Comparison of ENCODE assay signal across 9 cellular contexts in genomic region chr19:5934779-5935472, GRCh38. TPM values are rescaled to one million over a fixed set of nuclear protein-coding genes. Genes with fewer than 3 reads are reported as not detected.
DNase-seq lines count a peak whose midpoint lies in the region; ATAC-seq and TF ChIP-seq lines count a peak whose summit lies in the region.
"Had no signal": no experiment of that assay in that cellular context is flagged by ENCODE, and none has a peak within 500 bp of the region (broad histone marks: within the 10 kb centered on the region; RNA-seq: fewer than 3 reads in every experiment).

No MANE protein-coding gene starts in this region.

- H3K27ac ChIP-seq in hepatocyte (peak overlapping the region; percentile 71), spleen (peak overlapping the region; percentile 5 to 70 (median 52))

- peak overlapping the region; percentile 46 for H3K4me2 ChIP-seq in hepatocyte

- H3K36me3 ChIP-seq in hepatocyte (replicated peaks; ENCODE audit: insufficient read depth, low read depth): no peaks in the 10 kb centered on the region
- peaks cover 0 to 100% (median 63%) of the 10 kb centered on the region in 6 donors for H3K36me3 ChIP-seq in spleen

- CTCF ChIA-PET in HEK293T (lab: Yijun Ruan, JAX): no interaction called here

- peaks cover 18% of the 10 kb centered on the region for H4K20me1 ChIP-seq in hepatocyte (ENCODE audit: insufficient read depth, poor library complexity, severe bottlenecking)

- no peak for TF ChIP-seq CTCF in hepatocyte (IDR thresholded peaks at IDR 0.05; ENCODE audit: poor library complexity)
- TF ChIP-seq CTCF in spleen (IDR thresholded peaks at IDR 0.05 in 8 of 11, conservative IDR thresholded peaks at IDR 0.05 in 3 of 11): no peak

- H3K79me2 ChIP-seq in hepatocyte: peaks cover 56% of the 10 kb centered on the region

- H3K4me1 ChIP-seq in hepatocyte (ENCODE audit: insufficient read depth) (peaks cover 25% of the 10 kb centered on the region), spleen (peaks cover 6 to 33% (median 17%) of the 10 kb centered on the region in 6 donors)

- H3K9me3 ChIP-seq in hepatocyte (ENCODE audit: low read depth) (no peaks in the 10 kb centered on the region), spleen (no peaks in the 10 kb centered on the region)

- H3K27me3 ChIP-seq in hepatocyte (no peaks in the 10 kb centered on the region), spleen (replicated peaks in 1 of 7) (no peaks in the 10 kb centered on the region)

- no peaks in the 10 kb centered on the region for H3K27me3 Mint-ChIP-seq in central memory CD8-positive, alpha-beta T cell

- 53% methylated on average over 16 of the region's 16 CpGs for WGBS in hepatocyte (ENCODE audit: low lambda C conversion rate, missing lambda C conversion rate)
- 65 to 80% (median 73%) methylated on average over 16 of the region's 16 CpGs for WGBS in spleen, 5 donors

- H3K4me3 Mint-ChIP-seq in central memory CD8-positive, alpha-beta T cell: no peak overlapping the region

- no peaks in the 10 kb centered on the region for H3K9me2 ChIP-seq in hepatocyte (replicated peaks; ENCODE audit: insufficient read depth)

- no peaks in the 10 kb centered on the region for H3K9me3 Mint-ChIP-seq in central memory CD8-positive, alpha-beta T cell

- no peak overlapping the region for H3K4me3 ChIP-seq in hepatocyte
- no peak overlapping the region for H3K4me3 ChIP-seq in spleen

- peaks cover 19% of the 10 kb centered on the region for H3K4me1 Mint-ChIP-seq in central memory CD8-positive, alpha-beta T cell

- no peak for TF ChIP-seq POLR2A in spleen (IDR thresholded peaks at IDR 0.05)

- DNase-seq in HEK293T (ENCODE audit: extremely low spot score): peak; percentile 28
- no peak for DNase-seq in central memory CD8-positive, alpha-beta T cell (ENCODE audit: low spot score in 2 of 2)
- DNase-seq in hepatocyte (ENCODE audit: low spot score): peak; percentile 69
- no peak for DNase-seq in spleen
- DNase-seq in DMS153 (lab: John Stamatoyannopoulos, UW): no peak
- no peak for DNase-seq in AML-193 (lab: John Stamatoyannopoulos, UW)
- DNase-seq: erythroblast had no signal

- H3K36me3 Mint-ChIP-seq in central memory CD8-positive, alpha-beta T cell (ENCODE audit: insufficient read depth): peaks cover 27% of the 10 kb centered on the region

- ATAC-seq in central memory CD8-positive, alpha-beta T cell (replicated peaks; ENCODE audit: extremely low read depth, poor library complexity, severe bottlenecking): no peak
- ATAC-seq in GM19035 (IDR thresholded peaks at IDR 0.05; ENCODE audit: unreplicated experiment) (no peak), GM19324 (IDR thresholded peaks at IDR 0.05; ENCODE audit: low FRiP score, unreplicated experiment) (no peak)

- H3K27ac Mint-ChIP-seq in central memory CD8-positive, alpha-beta T cell (ENCODE audit: low read depth): peak overlapping the region; percentile 55

- POLR2A ChIA-PET in HEK293T (lab: Yijun Ruan, JAX): interaction anchor here (0.9 kb wide), 1 partner anchor 31 kb away, joined by 4 read pairs; the partner anchor contains the start of gene NDUFA11

- intact Hi-C loops in spleen (cut with DNase I; ENCODE audit: low total_unique reads): no loop called here

- H2AFZ ChIP-seq in hepatocyte: no peak overlapping the region

TF ChIP-seq in HEK293T, 16 proteins besides CTCF, POLR2A, EP300 and RAD21:
- TF ChIP-seq, protein P1, sequence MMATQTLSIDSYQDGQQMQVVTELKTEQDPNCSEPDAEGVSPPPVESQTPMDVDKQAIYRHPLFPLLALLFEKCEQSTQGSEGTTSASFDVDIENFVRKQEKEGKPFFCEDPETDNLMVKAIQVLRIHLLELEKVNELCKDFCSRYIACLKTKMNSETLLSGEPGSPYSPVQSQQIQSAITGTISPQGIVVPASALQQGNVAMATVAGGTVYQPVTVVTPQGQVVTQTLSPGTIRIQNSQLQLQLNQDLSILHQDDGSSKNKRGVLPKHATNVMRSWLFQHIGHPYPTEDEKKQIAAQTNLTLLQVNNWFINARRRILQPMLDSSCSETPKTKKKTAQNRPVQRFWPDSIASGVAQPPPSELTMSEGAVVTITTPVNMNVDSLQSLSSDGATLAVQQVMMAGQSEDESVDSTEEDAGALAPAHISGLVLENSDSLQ (IDR thresholded peaks at IDR 0.05): peak; percentile 16; the same call in 1 of the 2 replicates
- no peak for TF ChIP-seq SP1 (IDR thresholded peaks at IDR 0.05)

RNA-seq across cellular contexts. Expression of gene CAPS, which starts 20.9 kb away (rescaled TPM):
- total RNA-seq in hepatocyte (7.5 and 15.5 TPM in 2 replicates), spleen (10 to 100 TPM; 14.7 to 20.7 (median 17.6) TPM)
- polyA plus RNA-seq in hepatocyte (17.8 and 23.1 TPM in 2 replicates), spleen (10 to 100 TPM; 23.7 to 61.8 (median 51.3) TPM)

RNA-seq across cellular contexts. Expression of gene VMAC, which starts 30.3 kb away (rescaled TPM):
- total RNA-seq in hepatocyte (4.3 and 5.9 TPM in 2 replicates), spleen (10 to 100 TPM in 6 of 7 donors, 1 to 10 TPM in 1; 8.5 to 15.9 (median 12.5) TPM)
- polyA plus RNA-seq in hepatocyte (3.1 and 4.5 TPM in 2 replicates), spleen (1 to 10 TPM; 2.1 to 9.6 (median 3.3) TPM)

RNA-seq across cellular contexts. Expression of gene NDUFA11, which starts 31.3 kb away (rescaled TPM):
- total RNA-seq in hepatocyte (158 and 171 TPM in 2 replicates), spleen (100 to 1,000 TPM in 6 of 7 donors, 10 to 100 TPM in 1; 83.8 to 156 (median 116) TPM)
- polyA plus RNA-seq in hepatocyte (437 and 441 TPM in 2 replicates), spleen (100 to 1,000 TPM; 252 to 377 (median 345) TPM)

RNA-seq across cellular contexts. Expression of gene RANBP3, which starts 43.0 kb away (rescaled TPM):
- 51.0 and 78.1 TPM in 2 replicates for total RNA-seq in hepatocyte
- 10.4 and 16.4 TPM in 2 replicates for polyA plus RNA-seq in hepatocyte
- 10 to 100 TPM; 68.5 to 92.9 (median 71.2) TPM for total RNA-seq in spleen
- 10 to 100 TPM; 27.5 to 44.3 (median 30.2) TPM for polyA plus RNA-seq in spleen

Comparison
In these comparisons a context has a peak if more than half of its experiments do, and no peak if none do; other contexts are left out.
1. DNase-seq: peak in HEK293T (single experiment) and hepatocyte (single experiment); none in central memory CD8-positive, alpha-beta T cell (0 of 2), spleen (single experiment), DMS153 (single experiment) and AML-193 (0 of 2).